In the genomic region with DNA sequence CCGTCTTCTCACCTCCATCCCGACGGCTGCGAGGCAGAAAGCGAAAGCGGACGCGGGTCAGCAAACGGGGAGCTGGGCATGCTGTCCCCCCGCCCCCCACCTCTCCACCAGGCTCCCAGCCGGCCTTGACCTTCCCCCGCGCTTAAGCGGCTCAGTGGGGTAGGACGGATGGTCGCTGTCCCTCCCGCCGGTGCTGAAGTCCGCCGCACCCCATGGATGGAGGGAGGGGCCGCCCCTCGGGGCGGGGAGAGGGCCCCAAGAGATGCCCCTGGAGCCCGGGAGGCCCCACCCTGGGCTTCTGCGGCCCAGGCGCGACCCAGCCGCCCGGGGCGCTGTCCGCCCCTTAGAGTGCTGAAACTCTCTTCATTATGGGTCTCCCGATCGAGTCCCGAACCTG, we compare ENCODE assay signal across 8 cellular contexts. TPM values are rescaled to one million over a fixed set of nuclear protein-coding genes. Genes with fewer than 3 reads are reported as not detected.
DNase-seq lines count a peak whose midpoint lies in the region; ATAC-seq and TF ChIP-seq lines count a peak whose summit lies in the region.

TSS of gene KCNB1 (minus strand) at position 48 of the 397 bp plus-strand sequence. CDS start 188 bp downstream, outside the sequence.

- WGBS in body of pancreas, 2 donors, result 2 to 6% methylated on average over 21 to 34 of the region's 34 CpGs
- 2% methylated on average over 11 of the region's 34 CpGs for WGBS in smooth muscle cell (ENCODE audit: low lambda C conversion rate)

- no peaks in the 10 kb centered on the region for H4K20me1 ChIP-seq in smooth muscle cell (ENCODE audit: low read depth)

- peaks cover 0 to 15% of the 10 kb centered on the region in 2 donors for H3K27me3 ChIP-seq in body of pancreas
- peaks cover 37% of the 10 kb centered on the region for H3K27me3 ChIP-seq in iPS-18a (ENCODE audit: control insufficient read depth, insufficient read depth, low read length)
- peaks cover 57% of the 10 kb centered on the region for H3K27me3 ChIP-seq in smooth muscle cell (ENCODE audit: low read depth)

- intact Hi-C loops in body of pancreas (cut with DNase I), result no loop called here

- TF ChIP-seq CTCF in GM13976 (IDR thresholded peaks at IDR 0.05; ENCODE audit: borderline replicate concordance, control extremely low read depth, extremely low read depth, insufficient read depth, missing control alignments) (no peak), body of pancreas (IDR thresholded peaks at IDR 0.05) (peak in 2 of 7 experiments; percentile 17 to 21), smooth muscle cell (IDR thresholded peaks at IDR 0.05; ENCODE audit: borderline replicate concordance, insufficient read depth, poor library complexity, severe bottlenecking) (no peak)

- H3K9me3 Mint-ChIP-seq in T-helper 2 cell treated with Interferon-gamma antibody and Interleukin-4, amounts not matched to agents 5 μg/mL and 100 μg/mL, for 36 hours, result no peaks in the 10 kb centered on the region

- in situ Hi-C loops in GM13976 (cut with MboI; ENCODE audit: low sequenced_read_pairs, unreplicated experiment), result no loop called here

- H3K9me3 ChIP-seq in body of pancreas, result no peaks in the 10 kb centered on the region
- no peaks in the 10 kb centered on the region for H3K9me3 ChIP-seq in iPS-18a (ENCODE audit: control insufficient read depth, low read depth, low read length)
- no peaks in the 10 kb centered on the region for H3K9me3 ChIP-seq in smooth muscle cell (replicated peaks; ENCODE audit: low read depth)

- H3K4me3 Mint-ChIP-seq in T-helper 2 cell treated with Interferon-gamma antibody and Interleukin-4, amounts not matched to agents 5 μg/mL and 100 μg/mL, for 36 hours, result peak within 1 kb of the TSS; percentile 42

- peak; percentile 66 for DNase-seq in GM13976 (ENCODE audit: low spot score)
- peak; percentile 42 for DNase-seq in T-helper 2 cell treated with Interferon-gamma antibody and Interleukin-4, amounts not matched to agents 5 μg/mL and 100 μg/mL, for 36 hours (ENCODE audit: low spot score)
- DNase-seq in body of pancreas, result peak; percentile 40 to 58 (median 51)
- DNase-seq in smooth muscle cell (lab: John Stamatoyannopoulos, UW; ENCODE audit: unreplicated experiment), result peak; percentile 51

- H3K27me3 Mint-ChIP-seq in T-helper 2 cell treated with Interferon-gamma antibody and Interleukin-4, amounts not matched to agents 5 μg/mL and 100 μg/mL, for 36 hours (ENCODE audit: low read depth), result peaks cover 43% of the 10 kb centered on the region

- H3K4me1 ChIP-seq in body of pancreas (peaks cover 22% of the 10 kb centered on the region), iPS-18a (ENCODE audit: control insufficient read depth, low read depth, low read length) (no peaks in the 10 kb centered on the region), smooth muscle cell (ENCODE audit: low read depth) (peaks cover 5% of the 10 kb centered on the region)

- H3K36me3 ChIP-seq in body of pancreas (replicated peaks in 1 of 2; ENCODE audit: insufficient read depth in 1 of 2, low read depth in 2 of 2) (no peaks in the 10 kb centered on the region), iPS-18a (ENCODE audit: control insufficient read depth, low read depth, low read length) (no peaks in the 10 kb centered on the region), smooth muscle cell (ENCODE audit: low read depth) (no peaks in the 10 kb centered on the region)

- no peaks in the 10 kb centered on the region for H3F3A ChIP-seq in smooth muscle cell (ENCODE audit: low read depth)

- H3K27ac ChIP-seq in body of pancreas, result no peak within 1 kb of the TSS
- no peak within 1 kb of the TSS for H3K27ac ChIP-seq in iPS-18a (ENCODE audit: low read length)
- H3K27ac ChIP-seq in smooth muscle cell (ENCODE audit: low read depth), result no peak within 1 kb of the TSS

- H2AFZ ChIP-seq in smooth muscle cell (ENCODE audit: low read depth), result no peak within 1 kb of the TSS

- no peak within 1 kb of the TSS for H3K4me2 ChIP-seq in smooth muscle cell

- H3K79me2 ChIP-seq in smooth muscle cell (ENCODE audit: low read depth), result no peaks in the 10 kb centered on the region

- TF ChIP-seq POLR2A in body of pancreas (IDR thresholded peaks at IDR 0.05), result no peak
- no peak for TF ChIP-seq POLR2A in GM18505 (IDR thresholded peaks at IDR 0.05; ENCODE audit: borderline replicate concordance, extremely low read depth, insufficient read depth, insufficient read length)

- H3K36me3 Mint-ChIP-seq in T-helper 2 cell treated with Interferon-gamma antibody and Interleukin-4, amounts not matched to agents 5 μg/mL and 100 μg/mL, for 36 hours (ENCODE audit: low read depth), result no peaks in the 10 kb centered on the region

- H3K4me1 Mint-ChIP-seq in T-helper 2 cell treated with Interferon-gamma antibody and Interleukin-4, amounts not matched to agents 5 μg/mL and 100 μg/mL, for 36 hours (ENCODE audit: low read depth), result peaks cover 2% of the 10 kb centered on the region

- ATAC-seq in body of pancreas, result peak; percentile 61
- ATAC-seq in GM18867 (IDR thresholded peaks at IDR 0.05; ENCODE audit: unreplicated experiment), result no peak
- ATAC-seq in GM18505 (IDR thresholded peaks at IDR 0.05; ENCODE audit: unreplicated experiment), result no peak
- ATAC-seq in HG03196 (IDR thresholded peaks at IDR 0.05; ENCODE audit: unreplicated experiment), result no peak

- H3K27ac Mint-ChIP-seq in T-helper 2 cell treated with Interferon-gamma antibody and Interleukin-4, amounts not matched to agents 5 μg/mL and 100 μg/mL, for 36 hours, result no peak within 1 kb of the TSS

- no peak within 1 kb of the TSS for H3K9ac ChIP-seq in iPS-18a (ENCODE audit: low read length)
- no peak within 1 kb of the TSS for H3K9ac ChIP-seq in smooth muscle cell (ENCODE audit: low read depth)

- H3K4me3 ChIP-seq in body of pancreas (no peak within 1 kb of the TSS), iPS-18a (ENCODE audit: low read length) (peak within 1 kb of the TSS; percentile 56), smooth muscle cell (no peak within 1 kb of the TSS)

RNA-seq across cellular contexts. Expression of gene KCNB1, which starts in this region (rescaled TPM):
- 1 to 10 TPM in 1 of 2 donors, under 1 TPM in 1; 0.52 to 3.3 TPM for total RNA-seq in body of pancreas
- total RNA-seq in smooth muscle cell, result not detected in 2 replicates
- polyA plus RNA-seq in smooth muscle cell, result 0.04 TPM in 1 of 2 replicates, not detected in the other

Comparison
In these comparisons a context has a peak if more than half of its experiments do, and no peak if none do; other contexts are left out.
1. Peak in DNase-seq in smooth muscle cell; RNA of the gene not detected or under 1 TPM.